In the genomic region with DNA sequence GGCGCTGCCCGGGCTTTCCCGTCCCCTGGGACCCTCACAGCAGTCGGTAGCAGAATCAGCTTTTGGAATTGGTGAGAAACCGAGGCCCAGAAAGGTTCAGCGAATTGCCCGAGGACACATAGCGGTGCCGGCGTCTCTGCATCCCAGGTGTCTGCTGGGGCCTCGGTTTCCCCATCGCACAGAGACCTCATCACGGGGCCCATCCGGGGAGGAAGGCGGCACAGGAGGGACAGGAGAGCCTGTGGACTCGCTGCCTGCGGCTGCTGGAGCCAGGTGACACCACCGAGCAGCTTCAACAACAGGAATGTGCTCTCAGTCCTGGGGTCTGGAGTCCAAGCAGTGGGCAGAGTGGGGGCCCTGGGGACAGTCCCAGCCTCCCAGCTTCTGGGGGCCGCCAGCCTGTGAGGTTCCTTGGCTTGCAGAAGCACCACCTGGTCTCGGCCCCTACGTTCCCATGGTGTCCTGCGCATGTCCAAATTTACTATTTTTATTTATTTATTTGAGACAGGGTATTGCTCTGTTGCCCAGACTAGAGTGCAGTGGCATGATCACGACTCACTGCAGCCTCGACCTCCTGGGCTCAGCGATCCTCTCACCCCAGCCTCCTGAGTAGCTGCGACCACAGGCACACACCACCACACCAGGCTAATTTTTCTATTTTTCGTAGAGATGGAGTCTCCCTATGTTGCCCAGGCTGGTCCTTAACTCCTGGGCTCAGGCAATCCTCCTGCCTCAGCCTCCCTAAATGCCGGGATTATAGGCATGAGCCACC, we compare ENCODE assay signal across 9 cellular contexts. TPM values are rescaled to one million over a fixed set of nuclear protein-coding genes. Genes with fewer than 3 reads are reported as not detected.
A peak's percentile ranks its signal among the peaks of the same experiment; 100 is the strongest.
DNase-seq lines count a peak whose midpoint lies in the region; ATAC-seq and TF ChIP-seq lines count a peak whose summit lies in the region.
"Had no signal": no experiment of that assay in that cellular context is flagged by ENCODE, and none has a peak within 500 bp of the region (broad histone marks: within the 10 kb centered on the region; RNA-seq: fewer than 3 reads in every experiment).

No MANE protein-coding gene starts in this region.

- peak overlapping the region; percentile 99 for H3K27ac ChIP-seq in CD4-positive, CD25-positive, alpha-beta regulatory T cell (ENCODE audit: insufficient read depth, low read length, poor library complexity, severe bottlenecking)
- H3K27ac ChIP-seq in endodermal cell (ENCODE audit: low read depth, low read length) (no peak overlapping the region), foreskin keratinocyte (no peak overlapping the region)

- peak overlapping the region; percentile 66 for H3K9ac ChIP-seq in NT2/D1 (ENCODE audit: insufficient read length, low read depth)
- H3K9ac ChIP-seq in endodermal cell (ENCODE audit: extremely low read depth, low read length, poor library complexity, severe bottlenecking), result no peak overlapping the region

- H3K36me3 Mint-ChIP-seq in CD4-positive, CD25-positive, alpha-beta regulatory T cell, result peaks cover 8% of the 10 kb centered on the region
- H3K36me3 Mint-ChIP-seq in endodermal cell (ENCODE audit: low read depth) (peaks cover 14% of the 10 kb centered on the region), osteocyte (ENCODE audit: unreplicated experiment) (peaks cover 8% of the 10 kb centered on the region)

- H3K27ac Mint-ChIP-seq in CD4-positive, CD25-positive, alpha-beta regulatory T cell, result peak overlapping the region in 2 of 3 donors; percentile 25 to 41
- no peak overlapping the region for H3K27ac Mint-ChIP-seq in endodermal cell
- no peak overlapping the region for H3K27ac Mint-ChIP-seq in osteocyte (ENCODE audit: unreplicated experiment)

- in situ Hi-C loops in G401 (cut with HindIII; ENCODE audit: low sequenced_read_pairs), result no loop called here

- DNase-seq in CD4-positive, CD25-positive, alpha-beta regulatory T cell, result no peak
- DNase-seq in NT2/D1 (ENCODE audit: low read depth, low spot score) (no peak), endodermal cell (no peak), osteocyte (ENCODE audit: extremely low spot score, unreplicated experiment) (no peak), kidney tubule cell (ENCODE audit: low spot score) (no peak), mesenteric fat pad (ENCODE audit: low spot score) (no peak), G401 (ENCODE audit: low spot score) (no peak), foreskin keratinocyte (no peak)

- no peaks in the 10 kb centered on the region for H3K27me3 ChIP-seq in CD4-positive, CD25-positive, alpha-beta regulatory T cell (ENCODE audit: control insufficient read depth, insufficient read depth, low read length)
- H3K27me3 ChIP-seq in NT2/D1 (ENCODE audit: insufficient read depth, insufficient read length), result no peaks in the 10 kb centered on the region
- no peaks in the 10 kb centered on the region for H3K27me3 ChIP-seq in endodermal cell (ENCODE audit: control insufficient read depth, insufficient read depth, low read length, poor library complexity, severe bottlenecking)
- no peaks in the 10 kb centered on the region for H3K27me3 ChIP-seq in foreskin keratinocyte

- peaks cover 0 to 1% (median 0%) of the 10 kb centered on the region in 7 donors for H3K9me3 Mint-ChIP-seq in CD4-positive, CD25-positive, alpha-beta regulatory T cell
- no peaks in the 10 kb centered on the region for H3K9me3 Mint-ChIP-seq in endodermal cell
- H3K9me3 Mint-ChIP-seq in osteocyte (ENCODE audit: unreplicated experiment), result no peaks in the 10 kb centered on the region

- TF ChIP-seq CTCF in endodermal cell (conservative IDR thresholded peaks at IDR 0.05) (no peak), osteocyte (IDR thresholded peaks at IDR 0.05) (no peak), foreskin keratinocyte (conservative IDR thresholded peaks at IDR 0.05) (no peak)

- H3K36me3 ChIP-seq in CD4-positive, CD25-positive, alpha-beta regulatory T cell (ENCODE audit: control insufficient read depth, insufficient read depth, low read length), result peaks cover 23% of the 10 kb centered on the region
- H3K36me3 ChIP-seq in NT2/D1 (ENCODE audit: insufficient read depth, insufficient read length, low read length) (peaks cover 25% of the 10 kb centered on the region), endodermal cell (ENCODE audit: control insufficient read depth, insufficient read depth, low read length) (peaks cover 23% of the 10 kb centered on the region)

- no peaks in the 10 kb centered on the region for H3K9me3 ChIP-seq in CD4-positive, CD25-positive, alpha-beta regulatory T cell (ENCODE audit: control insufficient read depth in 2 of 2, low read length in 2 of 2)
- H3K9me3 ChIP-seq in NT2/D1 (ENCODE audit: insufficient read depth, low read length) (no peaks in the 10 kb centered on the region), endodermal cell (ENCODE audit: control insufficient read depth, low read length) (no peaks in the 10 kb centered on the region)

- H3K4me3 Mint-ChIP-seq in CD4-positive, CD25-positive, alpha-beta regulatory T cell, result peak overlapping the region; percentile 70 to 97 (median 85)
- H3K4me3 Mint-ChIP-seq in endodermal cell, result peak overlapping the region; percentile 86
- peak overlapping the region; percentile 86 for H3K4me3 Mint-ChIP-seq in osteocyte (ENCODE audit: unreplicated experiment)

- WGBS in endodermal cell (ENCODE audit: insufficient coverage in 1 of 2, insufficient read length in 1 of 2), 2 experiments, result 61 to 70% methylated on average over 19 to 28 of the region's 28 CpGs

- peaks cover 0 to 35% (median 18%) of the 10 kb centered on the region in 4 donors for H3K4me1 Mint-ChIP-seq in CD4-positive, CD25-positive, alpha-beta regulatory T cell
- H3K4me1 Mint-ChIP-seq in endodermal cell, result peaks cover 18% of the 10 kb centered on the region
- H3K4me1 Mint-ChIP-seq in osteocyte (ENCODE audit: unreplicated experiment), result peaks cover 25% of the 10 kb centered on the region

- ATAC-seq in CD4-positive, CD25-positive, alpha-beta regulatory T cell (ENCODE audit: low read depth in 2 of 2), result no peak
- ATAC-seq in foreskin keratinocyte, result no peak

- peaks cover 4% of the 10 kb centered on the region for H3K27me3 Mint-ChIP-seq in CD4-positive, CD25-positive, alpha-beta regulatory T cell
- H3K27me3 Mint-ChIP-seq in endodermal cell (ENCODE audit: insufficient read depth), result no peaks in the 10 kb centered on the region
- H3K27me3 Mint-ChIP-seq in osteocyte (ENCODE audit: unreplicated experiment), result no peaks in the 10 kb centered on the region

- H3K4me1 ChIP-seq in CD4-positive, CD25-positive, alpha-beta regulatory T cell (ENCODE audit: control insufficient read depth, insufficient read depth, low read length, poor library complexity, severe bottlenecking), result peaks cover 35% of the 10 kb centered on the region
- H3K4me1 ChIP-seq in NT2/D1 (ENCODE audit: insufficient read depth, insufficient read length) (peaks cover 12% of the 10 kb centered on the region), endodermal cell (ENCODE audit: control insufficient read depth, insufficient read depth, low read length) (peaks cover 4% of the 10 kb centered on the region), foreskin keratinocyte (no peaks in the 10 kb centered on the region)

- H3K4me3 ChIP-seq in CD4-positive, CD25-positive, alpha-beta regulatory T cell (ENCODE audit: low read depth, low read length), result no peak overlapping the region
- peak overlapping the region; percentile 33 for H3K4me3 ChIP-seq in NT2/D1 (ENCODE audit: insufficient read length, low read depth)
- peak overlapping the region; percentile 70 for H3K4me3 ChIP-seq in endodermal cell (ENCODE audit: low read length)

RNA-seq across cellular contexts. Expression of a gene that starts 0.5 kb away (rescaled TPM):
- total RNA-seq in CD4-positive, CD25-positive, alpha-beta regulatory T cell, result 36.8 TPM
- 10 to 100 TPM; 18.3 to 30.4 (median 24.8) TPM for polyA plus RNA-seq in CD4-positive, CD25-positive, alpha-beta regulatory T cell
- total RNA-seq in endodermal cell (10 to 100 TPM; 15.0 to 18.5 TPM), osteocyte (11.2 and 11.4 TPM in 2 replicates), mesenteric fat pad (6.3 TPM), foreskin keratinocyte (5.9 and 6.0 TPM in 2 replicates)
- 11.1 TPM for polyA plus RNA-seq in endodermal cell (2013, experiment 1 of 2)
- polyA plus RNA-seq in endodermal cell (2013, experiment 2 of 2), result 9.6 TPM
- total RNA-seq in G401 (2014; rRNA removed; shearing (Covaris generic)), result 5.5 and 10.6 TPM in 2 replicates
- polyA plus RNA-seq in foreskin keratinocyte, result 5.6 and 6.1 TPM in 2 replicates

RNA-seq across cellular contexts. Expression of a gene that starts 7.1 kb away (rescaled TPM):
- not detected for total RNA-seq in CD4-positive, CD25-positive, alpha-beta regulatory T cell
- polyA plus RNA-seq in CD4-positive, CD25-positive, alpha-beta regulatory T cell, result not detected
- not detected for total RNA-seq in endodermal cell
- polyA plus RNA-seq in endodermal cell (2013, experiment 1 of 2), result not detected
- polyA plus RNA-seq in endodermal cell (2013, experiment 2 of 2), result not detected
- total RNA-seq in osteocyte, result not detected in 2 replicates
- not detected for total RNA-seq in mesenteric fat pad
- 0.34 TPM in 1 of 2 replicates, not detected in the other for total RNA-seq in G401 (2014; rRNA removed; shearing (Covaris generic))
- not detected in 2 replicates for total RNA-seq in foreskin keratinocyte
- polyA plus RNA-seq in foreskin keratinocyte, result not detected in 2 replicates
- total RNA-seq: cerebellum had no signal

RNA-seq across cellular contexts. Expression of a gene that starts 21.4 kb away (rescaled TPM):
- total RNA-seq in CD4-positive, CD25-positive, alpha-beta regulatory T cell, result 5.5 TPM
- polyA plus RNA-seq in CD4-positive, CD25-positive, alpha-beta regulatory T cell, result 1 to 10 TPM; 2.9 to 8.8 (median 6.2) TPM
- total RNA-seq in endodermal cell, result 1 to 10 TPM; 3.8 to 6.5 TPM
- polyA plus RNA-seq in endodermal cell (2013, experiment 1 of 2), result 1.4 TPM
- polyA plus RNA-seq in endodermal cell (2013, experiment 2 of 2), result 1.2 TPM
- 5.8 and 7.0 TPM in 2 replicates for total RNA-seq in osteocyte
- 19.2 TPM for total RNA-seq in mesenteric fat pad
- total RNA-seq in G401 (2014; rRNA removed; shearing (Covaris generic)), result 11.7 and 21.3 TPM in 2 replicates
- 5.8 and 7.8 TPM in 2 replicates for total RNA-seq in foreskin keratinocyte
- 5.1 and 6.9 TPM in 2 replicates for polyA plus RNA-seq in foreskin keratinocyte

Comparison
In these comparisons a context has a peak if more than half of its experiments do, and no peak if none do; other contexts are left out.
1. H3K27ac Mint-ChIP-seq: peak in CD4-positive, CD25-positive, alpha-beta regulatory T cell (2 of 3); none in endodermal cell (single experiment) and osteocyte (single experiment).
2. Peak in every context shown above with its lines, with median percentiles within 50 percentile points of each other: H3K4me3 Mint-ChIP-seq.